ENCODE assay signal across 10 cellular contexts in the genomic region with DNA sequence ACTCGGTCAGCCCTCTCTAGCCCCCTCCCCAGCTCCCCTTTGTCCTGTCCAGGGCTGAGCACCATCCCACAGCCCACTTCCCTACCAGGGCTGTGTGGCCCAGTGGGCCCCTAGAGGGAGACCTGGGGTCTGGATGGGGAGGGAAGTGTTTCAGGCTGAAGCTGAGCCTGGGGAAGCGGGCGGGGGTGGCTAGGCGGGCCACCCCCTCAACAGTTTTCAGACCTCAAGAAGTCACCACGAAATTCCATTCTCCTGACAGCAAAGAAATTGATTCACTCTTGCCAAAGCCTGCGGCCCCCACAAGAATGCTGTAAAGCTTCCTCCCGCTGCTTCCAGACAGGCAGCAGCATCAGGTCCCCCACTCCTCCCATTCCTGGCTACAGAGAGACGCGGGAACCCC. TPM values are rescaled to one million over a fixed set of nuclear protein-coding genes. Genes with fewer than 3 reads are reported as not detected.
A peak's percentile ranks its signal among the peaks of the same experiment; 100 is the strongest.
DNase-seq lines count a peak whose midpoint lies in the region; ATAC-seq, FAIRE-seq and TF ChIP-seq lines count a peak whose summit lies in the region.
"Had no signal": no experiment of that assay in that cellular context is flagged by ENCODE, and none has a peak within 500 bp of the region (broad histone marks: within the 10 kb centered on the region; RNA-seq: fewer than 3 reads in every experiment).

No MANE protein-coding gene starts in this region.

- no peaks in the 10 kb centered on the region for H3K36me3 ChIP-seq in MM.1S (replicated peaks; ENCODE audit: insufficient read depth, low read length)

- TF ChIP-seq POLR2A in GM18505 (IDR thresholded peaks at IDR 0.05; ENCODE audit: borderline replicate concordance, extremely low read depth, insufficient read depth, insufficient read length): no peak

- H3F3A ChIP-seq in MM.1S (ENCODE audit: insufficient read depth, low read length): no peaks in the 10 kb centered on the region

- H3K9ac ChIP-seq in MM.1S (ENCODE audit: low read length): no peak overlapping the region

- TF ChIP-seq CTCF in foreskin fibroblast (IDR thresholded peaks at IDR 0.05; ENCODE audit: low read depth, low read length) (no peak), GM13976 (IDR thresholded peaks at IDR 0.05; ENCODE audit: borderline replicate concordance, control extremely low read depth, extremely low read depth, insufficient read depth, missing control alignments) (no peak), MM.1S (IDR thresholded peaks at IDR 0.05; ENCODE audit: low read length) (no peak)

- peaks cover 57% of the 10 kb centered on the region for H3K27me3 ChIP-seq in MM.1S (replicated peaks; ENCODE audit: insufficient read depth, low read length)

- H3K36me3 Mint-ChIP-seq in T-helper 17 cell (ENCODE audit: low read depth): no peaks in the 10 kb centered on the region

- no peak for FAIRE-seq in urothelium cell line (lab: Jason Lieb, UNC)
- FAIRE-seq: islet of Langerhans had no signal

- no peak overlapping the region for H3K4me2 ChIP-seq in MM.1S (ENCODE audit: low read depth, low read length)

- ATAC-seq in T-helper 17 cell (no peak), GM18505 (IDR thresholded peaks at IDR 0.05; ENCODE audit: unreplicated experiment) (no peak)

- no peaks in the 10 kb centered on the region for H3K79me2 ChIP-seq in MM.1S (ENCODE audit: low read length)

- DNase-seq in H4 (ENCODE audit: low spot score) (peak; percentile 96), T-helper 17 cell (no peak), foreskin fibroblast (peak; percentile 87 to 93), urothelium cell line (ENCODE audit: low spot score) (peak; percentile 98), GM13976 (ENCODE audit: low spot score) (no peak), MM.1S (no peak)
- DNase-seq: activated T-cell treated with anti-CD3 and anti-CD28 coated beads, Interleukin-2, amount 50 U/mL, for 24 hours had no signal

- no peak overlapping the region for H3K4me3 Mint-ChIP-seq in T-helper 17 cell
- H3K4me3 Mint-ChIP-seq: activated T-cell treated with anti-CD3 and anti-CD28 coated beads, Interleukin-2, amount 50 U/mL, for 24 hours had no signal

- H3K9me2 ChIP-seq in MM.1S (replicated peaks; ENCODE audit: insufficient read depth, low read length): no peaks in the 10 kb centered on the region

- H3K27me3 Mint-ChIP-seq in T-helper 17 cell: no peaks in the 10 kb centered on the region
- H3K27me3 Mint-ChIP-seq: activated T-cell treated with anti-CD3 and anti-CD28 coated beads, Interleukin-2, amount 50 U/mL, for 24 hours had no signal

- no peaks in the 10 kb centered on the region for H4K20me1 ChIP-seq in MM.1S (ENCODE audit: insufficient read depth, low read length)

- in situ Hi-C loops in GM13976 (cut with MboI; ENCODE audit: low sequenced_read_pairs, unreplicated experiment): no loop called here

- H3K4me1 ChIP-seq in MM.1S (ENCODE audit: low read length): peaks cover 2% of the 10 kb centered on the region; the same call in 1 of the 2 replicates

- H3K9me3 ChIP-seq in T-helper 17 cell (ENCODE audit: control insufficient read depth, low read length, poor library complexity, severe bottlenecking) (no peaks in the 10 kb centered on the region), MM.1S (replicated peaks; ENCODE audit: insufficient read depth, low read length) (no peaks in the 10 kb centered on the region)

- H3K4me3 ChIP-seq in foreskin fibroblast (ENCODE audit: low read depth in 1 of 2, low read length in 2 of 2) (no peak overlapping the region), MM.1S (ENCODE audit: low read length) (no peak overlapping the region)

- no peak overlapping the region for H2AFZ ChIP-seq in MM.1S (ENCODE audit: low read length)

- H3K27ac ChIP-seq in MM.1S (ENCODE audit: low read length): no peak overlapping the region

- H3K27ac Mint-ChIP-seq in T-helper 17 cell: peak overlapping the region; percentile 12

- H3K4me1 Mint-ChIP-seq in T-helper 17 cell: peaks cover 29% of the 10 kb centered on the region

RNA-seq across cellular contexts. Expression of gene LFNG, which starts 2.6 kb away (rescaled TPM):
- total RNA-seq in H4 (2014; rRNA removed; shearing (Covaris generic)): 11.0 and 14.7 TPM in 2 replicates
- 100 to 1,000 TPM; 110 to 116 TPM for total RNA-seq in T-helper 17 cell

RNA-seq across cellular contexts. Expression of gene BRAT1, which starts 38.3 kb away (rescaled TPM):
- total RNA-seq in H4 (2014; rRNA removed; shearing (Covaris generic)): 31.7 and 41.5 TPM in 2 replicates
- 10 to 100 TPM; 19.5 to 20.5 TPM for total RNA-seq in T-helper 17 cell

RNA-seq across cellular contexts. Expression of gene GRIFIN, which starts 40.8 kb away (rescaled TPM):
- not detected in 2 replicates for total RNA-seq in H4 (2014; rRNA removed; shearing (Covaris generic))
- not detected for total RNA-seq in T-helper 17 cell
- total RNA-seq: skeletal muscle tissue had no signal

RNA-seq across cellular contexts. Expression of gene IQCE, which starts 41.8 kb away (rescaled TPM):
- 13.5 and 17.2 TPM in 2 replicates for total RNA-seq in H4 (2014; rRNA removed; shearing (Covaris generic))
- total RNA-seq in T-helper 17 cell: 1 to 10 TPM; 6.7 to 9.0 TPM

Comparison
In these comparisons a context has a peak if more than half of its experiments do, and no peak if none do; other contexts are left out.
1. DNase-seq: peak in H4 (single experiment), foreskin fibroblast (2 of 2) and urothelium cell line (single experiment); none in T-helper 17 cell (0 of 3), GM13976 (single experiment) and MM.1S (single experiment).